ENCODE assay signal across 1 cellular context in the genomic region with DNA sequence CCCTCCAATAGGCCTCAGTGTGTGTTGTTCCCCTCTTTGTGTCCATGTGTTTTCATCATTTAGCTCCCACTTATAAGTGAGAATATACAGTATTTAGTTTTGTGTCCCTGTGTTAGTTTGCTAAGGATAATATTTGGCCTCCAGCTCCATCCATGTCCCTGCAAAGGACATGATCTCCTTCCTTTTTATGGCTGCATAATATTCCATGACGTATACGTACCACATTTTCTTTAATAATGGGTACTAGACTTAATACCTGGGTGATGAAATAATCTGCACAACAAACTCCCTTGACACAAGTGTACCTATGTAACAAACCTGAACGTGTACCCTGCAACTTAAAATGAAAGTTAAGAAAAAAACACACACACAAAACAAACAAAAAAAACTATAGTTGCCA. TPM values are rescaled to one million over a fixed set of nuclear protein-coding genes. Genes with fewer than 3 reads are reported as not detected.
"Had no signal": no experiment of that assay in that cellular context is flagged by ENCODE, and none has a peak within 500 bp of the region (broad histone marks: within the 10 kb centered on the region; RNA-seq: fewer than 3 reads in every experiment).

No MANE protein-coding gene starts in this region.

RNA-seq across cellular contexts. Expression of a gene that starts 12.6 kb away (rescaled TPM):
- total RNA-seq: G401 had no signal
